1 cellular context compared by ENCODE assay signal in the genomic region with DNA sequence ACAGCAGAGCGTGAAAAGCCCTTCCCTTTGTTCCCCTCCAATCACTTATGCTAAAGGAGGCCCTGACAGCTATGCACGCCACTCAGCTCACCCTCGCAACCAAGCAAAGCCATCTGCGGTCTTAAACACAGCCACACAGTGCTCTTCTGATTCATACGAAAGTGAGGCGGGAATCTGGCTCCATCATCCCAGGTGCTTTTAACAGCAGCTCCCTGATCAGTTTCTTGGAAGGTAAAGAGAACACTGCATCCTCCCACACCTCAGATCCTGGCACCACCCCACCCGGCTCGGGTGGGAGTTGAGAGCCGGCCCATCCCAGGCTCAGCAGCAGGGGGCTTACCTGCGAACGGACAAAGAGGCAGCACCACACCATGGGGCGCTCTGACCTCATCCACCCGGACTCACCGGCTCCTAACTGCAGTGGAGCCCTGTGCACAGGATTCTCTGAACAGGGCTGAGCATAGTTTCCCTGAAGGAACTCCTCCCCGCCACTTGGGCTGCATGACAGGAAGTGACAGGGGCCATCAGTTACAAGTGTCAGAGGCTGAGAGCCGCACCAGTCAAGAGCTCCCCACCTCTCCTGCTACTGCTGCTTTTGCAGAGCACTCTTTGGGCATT.
TF ChIP-seq lines count a peak whose summit lies in the region.

No MANE protein-coding gene starts in this region.

TF ChIP-seq in SK-N-SH treated with all-trans-retinoic acid at 6 μM for 48 hours, 23 proteins besides CTCF, POLR2A, EP300 and RAD21 (continued from another document):
- TF ChIP-seq OSR1 (CRISPR knock-in tag; IDR thresholded peaks at IDR 0.05): no peak
- TF ChIP-seq ZC3H10 (CRISPR knock-in tag; IDR thresholded peaks at IDR 0.05): no peak
- TF ChIP-seq ARNTL (CRISPR knock-in tag; IDR thresholded peaks at IDR 0.05; ENCODE audit: borderline replicate concordance, low read depth): no peak
- TF ChIP-seq TCF4 (CRISPR knock-in tag; IDR thresholded peaks at IDR 0.05; ENCODE audit: borderline replicate concordance): no peak
